In the genomic region with DNA sequence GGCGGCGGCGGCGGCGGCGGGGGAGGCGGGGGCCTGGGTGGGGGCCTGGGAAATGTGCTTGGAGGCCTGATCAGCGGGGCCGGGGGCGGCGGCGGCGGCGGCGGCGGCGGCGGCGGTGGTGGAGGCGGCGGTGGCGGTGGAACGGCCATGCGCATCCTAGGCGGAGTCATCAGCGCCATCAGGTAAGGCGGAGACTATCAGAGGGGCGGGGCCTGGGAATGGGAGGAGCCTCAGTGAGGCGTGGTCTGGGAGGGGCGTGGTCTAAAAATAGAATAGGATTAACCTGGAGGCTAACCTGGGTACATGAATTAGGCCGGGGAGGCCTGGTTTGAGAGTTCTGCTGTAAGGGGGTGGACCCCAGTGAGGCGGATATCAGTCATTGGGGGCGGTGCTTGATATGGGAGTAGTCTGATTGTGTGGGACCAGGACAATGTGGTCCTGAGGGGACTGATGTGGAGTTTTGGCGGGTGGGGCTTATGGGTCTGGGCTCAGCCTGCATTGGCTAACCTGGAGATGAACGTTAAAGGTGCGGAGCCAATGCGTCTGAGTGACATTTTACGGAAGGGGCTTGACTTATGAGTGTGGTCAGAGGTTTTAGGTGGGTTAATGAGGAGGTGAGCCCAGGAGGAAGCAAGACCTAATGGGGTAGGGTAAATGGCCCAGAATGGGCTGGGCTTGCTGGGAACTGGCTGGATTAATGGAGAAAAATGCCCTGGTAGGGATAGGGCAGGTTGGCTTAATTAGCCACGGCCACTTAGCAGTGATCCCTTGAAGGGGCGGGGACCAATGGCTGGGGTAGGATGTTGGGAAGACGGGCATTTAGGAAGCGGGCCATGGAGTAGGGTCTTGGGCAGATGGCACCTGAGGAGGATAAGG, we compare ENCODE assay signal across 8 cellular contexts. TPM values are rescaled to one million over a fixed set of nuclear protein-coding genes. Genes with fewer than 3 reads are reported as not detected.
DNase-seq lines count a peak whose midpoint lies in the region; ATAC-seq and TF ChIP-seq lines count a peak whose summit lies in the region.

No MANE protein-coding gene starts in this region.

- TF ChIP-seq CTCF in endodermal cell (conservative IDR thresholded peaks at IDR 0.05) = no peak

- no peak overlapping the region for H3K27ac ChIP-seq in endodermal cell (ENCODE audit: low read depth, low read length)

- H3K36me3 ChIP-seq in NT2/D1 (ENCODE audit: insufficient read depth, insufficient read length, low read length) (peaks cover 42% of the 10 kb centered on the region), endodermal cell (ENCODE audit: control insufficient read depth, insufficient read depth, low read length) (peaks cover 43% of the 10 kb centered on the region)

- no peaks in the 10 kb centered on the region for H3K9me3 ChIP-seq in NT2/D1 (ENCODE audit: insufficient read depth, low read length)
- no peaks in the 10 kb centered on the region for H3K9me3 ChIP-seq in endodermal cell (ENCODE audit: control insufficient read depth, low read length)

- H3K27ac Mint-ChIP-seq in endodermal cell = peak overlapping the region; percentile 90

- H3K4me3 ChIP-seq in NT2/D1 (ENCODE audit: insufficient read length, low read depth) (peak overlapping the region; percentile 77), endodermal cell (ENCODE audit: low read length) (peak overlapping the region; percentile 90)

- 14 to 30% methylated on average over 19 to 42 of the region's 42 CpGs for WGBS in endodermal cell (ENCODE audit: insufficient coverage in 1 of 2, insufficient read length in 1 of 2), 2 experiments

- peaks cover 13% of the 10 kb centered on the region for H3K4me1 Mint-ChIP-seq in endodermal cell

- H3K36me3 Mint-ChIP-seq in endodermal cell (ENCODE audit: low read depth) = peaks cover 42% of the 10 kb centered on the region

- no peaks in the 10 kb centered on the region for H3K9me3 Mint-ChIP-seq in endodermal cell

- H3K27me3 Mint-ChIP-seq in endodermal cell (ENCODE audit: insufficient read depth) = peaks cover 2% of the 10 kb centered on the region

- H3K27me3 ChIP-seq in NT2/D1 (ENCODE audit: insufficient read depth, insufficient read length) (no peaks in the 10 kb centered on the region), endodermal cell (ENCODE audit: control insufficient read depth, insufficient read depth, low read length, poor library complexity, severe bottlenecking) (no peaks in the 10 kb centered on the region)

- H3K4me3 Mint-ChIP-seq in endodermal cell = peak overlapping the region; percentile 99

- H3K4me1 ChIP-seq in NT2/D1 (ENCODE audit: insufficient read depth, insufficient read length) (peaks cover 4% of the 10 kb centered on the region), endodermal cell (ENCODE audit: control insufficient read depth, insufficient read depth, low read length) (no peaks in the 10 kb centered on the region)

- H3K9ac ChIP-seq in NT2/D1 (ENCODE audit: insufficient read length, low read depth) = peak overlapping the region; percentile 26
- no peak overlapping the region for H3K9ac ChIP-seq in endodermal cell (ENCODE audit: extremely low read depth, low read length, poor library complexity, severe bottlenecking)

- peak; percentile 93 for DNase-seq in AG08396 (ENCODE audit: low spot score)
- peak in 74 of 76 experiments; percentile 54 to 97 (median 85) for DNase-seq in HUDEP-2 (lab: John Stamatoyannopoulos, UW; ENCODE audit: unreplicated experiment in 76 of 76)
- peak; percentile 64 for DNase-seq in NT2/D1 (ENCODE audit: low read depth, low spot score)
- DNase-seq in activated CD8-positive, alpha-beta memory T cell treated with anti-CD3 and anti-CD28 coated beads, Interleukin-2, amount 50 U/mL, for 1 hour (ENCODE audit: extremely low read depth) = peak; percentile 69
- DNase-seq in endodermal cell = peak; percentile 100
- DNase-seq in mesenteric fat pad (ENCODE audit: low spot score) = peak; percentile 94
- peak; percentile 70 for DNase-seq in stimulated activated CD8-positive, alpha-beta memory T cell treated with anti-CD3 and anti-CD28 coated beads, Interleukin-12 subunit alpha, Interleukin-12 subunit beta, amount 100 ng/mL, for 24 hours (ENCODE audit: extremely low read depth)

- ATAC-seq in GM19025 (IDR thresholded peaks at IDR 0.05; ENCODE audit: low read depth, unreplicated experiment) = peak; percentile 37

RNA-seq across cellular contexts. Expression of a gene that starts 1.4 kb away (rescaled TPM):
- 100 to 1,000 TPM; 633 to 714 TPM for total RNA-seq in endodermal cell
- polyA plus RNA-seq in endodermal cell (2013, experiment 1 of 2) = 405 TPM
- 436 TPM for polyA plus RNA-seq in endodermal cell (2013, experiment 2 of 2)
- 647 TPM for total RNA-seq in mesenteric fat pad

RNA-seq across cellular contexts. Expression of a gene that starts 11.0 kb away (rescaled TPM):
- total RNA-seq in endodermal cell (1 to 10 TPM; 1.4 to 2.4 TPM), mesenteric fat pad (273 TPM)
- polyA plus RNA-seq in endodermal cell (2013, experiment 1 of 2) = not detected
- polyA plus RNA-seq in endodermal cell (2013, experiment 2 of 2) = not detected

RNA-seq across cellular contexts. Expression of a gene that starts 26.0 kb away (rescaled TPM):
- total RNA-seq in endodermal cell (100 to 1,000 TPM; 189 to 194 TPM), mesenteric fat pad (87.1 TPM)
- polyA plus RNA-seq in endodermal cell (2013, experiment 1 of 2) = 216 TPM
- 209 TPM for polyA plus RNA-seq in endodermal cell (2013, experiment 2 of 2)

RNA-seq across cellular contexts. Expression of a gene that starts 26.6 kb away (rescaled TPM):
- total RNA-seq in endodermal cell = 100 to 1,000 TPM; 102 to 132 TPM
- 99.2 TPM for polyA plus RNA-seq in endodermal cell (2013, experiment 1 of 2)
- 100 TPM for polyA plus RNA-seq in endodermal cell (2013, experiment 2 of 2)
- total RNA-seq in mesenteric fat pad = 63.6 TPM

RNA-seq across cellular contexts. Expression of a gene that starts 30.3 kb away (rescaled TPM):
- total RNA-seq in endodermal cell (not detected), mesenteric fat pad (not detected)
- not detected for polyA plus RNA-seq in endodermal cell (2013, experiment 1 of 2)
- polyA plus RNA-seq in endodermal cell (2013, experiment 2 of 2) = not detected

Comparison
In these comparisons a context has a peak if more than half of its experiments do, and no peak if none do; other contexts are left out.
1. RNA of a gene that starts 11.0 kb away (total RNA-seq): 273 TPM in mesenteric fat pad (single experiment); 1.4 to 2.4 TPM in endodermal cell; every median in the first group is over 10 times any median in the second.
2. Peak in every context shown above with its lines, with median percentiles within 50 percentile points of each other: DNase-seq.